8 cellular contexts compared by ENCODE assay signal in genomic region chr3:128054363-128054762, GRCh38. TPM values are rescaled to one million over a fixed set of nuclear protein-coding genes. Genes with fewer than 3 reads are reported as not detected.
DNase-seq lines count a peak whose midpoint lies in the region; ATAC-seq and TF ChIP-seq lines count a peak whose summit lies in the region.

No MANE protein-coding gene starts in this region.

- ATAC-seq in right cardiac atrium = no peak
- ATAC-seq in left cardiac atrium = no peak
- peak; percentile 22 for ATAC-seq in left lung
- no peak for ATAC-seq in upper lobe of right lung
- ATAC-seq in HG02610 (IDR thresholded peaks at IDR 0.05; ENCODE audit: unreplicated experiment) = no peak

- H3K36me3 ChIP-seq in adrenal gland (replicated peaks in 1 of 2) (peaks cover 0 to 40% of the 10 kb centered on the region in 2 donors), left lung (peaks cover 0 to 54% of the 10 kb centered on the region in 2 donors), upper lobe of right lung (peaks cover 42% of the 10 kb centered on the region)

- TF ChIP-seq POLR2A in adrenal gland (IDR thresholded peaks at IDR 0.05) = peak in 1 of 2 donors; percentile 82

- H3K4me1 ChIP-seq in right cardiac atrium (ENCODE audit: control insufficient read depth, insufficient read depth, low read length) = peaks cover 5% of the 10 kb centered on the region
- peaks cover 25 to 39% of the 10 kb centered on the region in 2 donors for H3K4me1 ChIP-seq in adrenal gland (replicated peaks in 1 of 2)
- peaks cover 9 to 46% of the 10 kb centered on the region in 2 donors for H3K4me1 ChIP-seq in left lung
- peaks cover 34% of the 10 kb centered on the region for H3K4me1 ChIP-seq in upper lobe of right lung

- DNase-seq in right cardiac atrium = peak in 1 of 3 donors; percentile 32
- DNase-seq in left cardiac atrium = no peak
- peak; percentile 46 to 87 (median 76) for DNase-seq in adrenal gland
- DNase-seq in left lung = no peak
- DNase-seq in upper lobe of right lung = no peak
- no peak for DNase-seq in NCI-H345 treated with DMSO at 0.1 percent for 48 hours (lab: John Stamatoyannopoulos, UW; ENCODE audit: unreplicated experiment)
- DNase-seq in superior temporal gyrus (ENCODE audit: extremely low spot score) = no peak

- no peaks in the 10 kb centered on the region for H3K9me3 ChIP-seq in right cardiac atrium (ENCODE audit: control insufficient read depth, low read length)
- no peaks in the 10 kb centered on the region for H3K9me3 ChIP-seq in adrenal gland (replicated peaks in 1 of 3)
- H3K9me3 ChIP-seq in left lung = no peaks in the 10 kb centered on the region
- H3K9me3 ChIP-seq in upper lobe of right lung = no peaks in the 10 kb centered on the region

- peak overlapping the region; percentile 94 for H3K4me3 ChIP-seq in right cardiac atrium (ENCODE audit: low read length)
- H3K4me3 ChIP-seq in adrenal gland = peak overlapping the region in 1 of 4 donors; percentile 94
- peak overlapping the region in 1 of 2 donors; percentile 83 for H3K4me3 ChIP-seq in left lung
- peak overlapping the region; percentile 92 for H3K4me3 ChIP-seq in upper lobe of right lung

- no peaks in the 10 kb centered on the region for H3K27me3 ChIP-seq in right cardiac atrium (ENCODE audit: control insufficient read depth, insufficient read depth)
- H3K27me3 ChIP-seq in adrenal gland = no peaks in the 10 kb centered on the region
- H3K27me3 ChIP-seq in left lung = no peaks in the 10 kb centered on the region
- no peaks in the 10 kb centered on the region for H3K27me3 ChIP-seq in upper lobe of right lung

- no peak overlapping the region for H3K27ac ChIP-seq in right cardiac atrium (ENCODE audit: low read length)
- H3K27ac ChIP-seq in adrenal gland = peak overlapping the region in 3 of 5 donors; percentile 31 to 97 (median 95)
- H3K27ac ChIP-seq in left lung = peak overlapping the region in 1 of 2 donors; percentile 13
- H3K27ac ChIP-seq in upper lobe of right lung = no peak overlapping the region

- intact Hi-C loops in right cardiac atrium (cut with DNase I) (no loop called here), left cardiac atrium (cut with DNase I) (no loop called here), adrenal gland (cut with DNase I) (no loop called here), left lung (cut with DNase I) (no loop called here), upper lobe of right lung (cut with DNase I) (no loop called here)

- 55% methylated on average over 3 of the region's 3 CpGs for WGBS in right cardiac atrium
- WGBS in adrenal gland, 4 donors = 43 to 58% (median 50%) methylated on average over 3 of the region's 3 CpGs

- TF ChIP-seq CTCF in adrenal gland (IDR thresholded peaks at IDR 0.05) = no peak
- no peak for TF ChIP-seq CTCF in left lung (IDR thresholded peaks at IDR 0.05)
- no peak for TF ChIP-seq CTCF in upper lobe of right lung (IDR thresholded peaks at IDR 0.05)

RNA-seq across cellular contexts. Expression of gene SEC61A1, which starts 2.1 kb away (rescaled TPM):
- 100 to 1,000 TPM in 1 of 4 donors, 10 to 100 TPM in 3; 64.0 to 129 (median 83.9) TPM for total RNA-seq in right cardiac atrium
- polyA plus RNA-seq in right cardiac atrium = 52.5 TPM
- 100 to 1,000 TPM in 1 of 2 donors, 10 to 100 TPM in 1; 80.0 to 134 TPM for total RNA-seq in left cardiac atrium
- 100 to 1,000 TPM; 136 to 443 (median 192) TPM for total RNA-seq in adrenal gland
- polyA plus RNA-seq in adrenal gland = 100 to 1,000 TPM; 131 to 358 (median 139) TPM
- 100 to 1,000 TPM; 283 to 361 TPM for total RNA-seq in left lung
- 183 TPM for total RNA-seq in upper lobe of right lung

Comparison
In these comparisons a context has a peak if more than half of its experiments do, and no peak if none do; other contexts are left out.
1. DNase-seq: peak in adrenal gland (7 of 7); none in left cardiac atrium (single experiment), left lung (0 of 2), upper lobe of right lung (single experiment), NCI-H345 treated with DMSO at 0.1 percent for 48 hours (single experiment) and superior temporal gyrus (single experiment).
2. H3K27ac ChIP-seq: peak in adrenal gland (3 of 5); none in right cardiac atrium (single experiment) and upper lobe of right lung (single experiment).